Comparison of ENCODE assay signal across 15 cellular contexts in the genomic region with DNA sequence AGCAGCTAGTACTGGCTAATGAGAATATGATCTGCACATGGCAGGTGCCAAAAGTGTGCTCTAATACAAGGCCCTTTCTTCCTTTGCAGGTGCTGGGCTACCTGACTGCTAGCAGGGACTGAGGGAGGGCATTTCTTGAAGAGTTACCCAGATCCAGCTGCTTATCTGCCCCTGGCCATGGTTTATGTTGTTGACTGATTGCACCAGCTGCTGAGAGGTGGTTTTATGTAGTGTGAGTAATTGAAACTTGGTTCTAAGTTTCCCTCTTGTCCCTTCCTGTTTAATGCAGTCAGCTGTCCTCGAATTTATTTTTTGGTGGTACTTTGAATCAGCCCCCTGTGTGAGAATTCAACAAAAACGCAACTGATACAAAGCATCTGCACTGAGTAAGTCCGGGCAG.
DNase-seq lines count a peak whose midpoint lies in the region; ATAC-seq and TF ChIP-seq lines count a peak whose summit lies in the region.
"Had no signal": no experiment of that assay in that cellular context is flagged by ENCODE, and none has a peak within 500 bp of the region (broad histone marks: within the 10 kb centered on the region; RNA-seq: fewer than 3 reads in every experiment).

No MANE protein-coding gene starts in this region.

- DNase-seq in AG04450 (ENCODE audit: low read depth, low spot score) (no peak), HCEC 1CT (peak; percentile 39), WTC11 (ENCODE audit: low spot score) (no peak), mucosa of descending colon (no peak), immature natural killer cell (no peak)
- no peak for DNase-seq in activated naive CD4-positive, alpha-beta T cell treated with anti-CD3 and anti-CD28 coated beads, Interleukin-2, amount 50 U/mL, for 16 hours
- DNase-seq: activated CD8-positive, alpha-beta T cell treated with anti-CD3 and anti-CD28 coated beads for 36 hours; activated naive CD4-positive, alpha-beta T cell; C1 segment of cervical spinal cord; NCI-H1694 had no signal

- H3K4me3 Mint-ChIP-seq in WTC11: no peak overlapping the region
- H3K4me3 Mint-ChIP-seq in immature natural killer cell: no peak overlapping the region
- H3K4me3 Mint-ChIP-seq: activated CD8-positive, alpha-beta T cell treated with anti-CD3 and anti-CD28 coated beads for 36 hours; central memory CD8-positive, alpha-beta T cell had no signal

- H3K4me1 Mint-ChIP-seq in WTC11: peaks cover 66% of the 10 kb centered on the region
- H3K4me1 Mint-ChIP-seq in immature natural killer cell: no peaks in the 10 kb centered on the region
- H3K4me1 Mint-ChIP-seq: central memory CD8-positive, alpha-beta T cell had no signal

- POLR2A ChIA-PET in AG04450 (lab: Yijun Ruan, JAX) (no interaction called here), WTC11 (lab: Charles Lee) (no interaction called here)

- H3K4me1 ChIP-seq in mucosa of descending colon (ENCODE audit: low read depth): peaks cover 6% of the 10 kb centered on the region

- no peaks in the 10 kb centered on the region for H3K27me3 ChIP-seq in AG04450 (ENCODE audit: control insufficient read depth, insufficient read depth, low read length)

- H3K27me3 Mint-ChIP-seq in WTC11 (ENCODE audit: low read depth): peaks cover 2% of the 10 kb centered on the region
- peaks cover 3 to 5% (median 4%) of the 10 kb centered on the region in 3 donors for H3K27me3 Mint-ChIP-seq in immature natural killer cell (ENCODE audit: low read depth in 3 of 3)
- H3K27me3 Mint-ChIP-seq: activated CD8-positive, alpha-beta T cell treated with anti-CD3 and anti-CD28 coated beads for 36 hours had no signal

- TF ChIP-seq CTCF in AG04450 (IDR thresholded peaks at IDR 0.05; ENCODE audit: low read depth, low read length) (no peak), WTC11 (IDR thresholded peaks at IDR 0.05) (no peak), mucosa of descending colon (IDR thresholded peaks at IDR 0.05) (no peak)

- ATAC-seq in WTC11 (no peak), mucosa of descending colon (peak; percentile 66), GM18505 (IDR thresholded peaks at IDR 0.05; ENCODE audit: unreplicated experiment) (no peak), HG02973 (IDR thresholded peaks at IDR 0.05; ENCODE audit: unreplicated experiment) (no peak)
- ATAC-seq: activated CD8-positive, alpha-beta T cell treated with anti-CD3 and anti-CD28 coated beads for 36 hours; K562 had no signal

- H3K9me3 Mint-ChIP-seq in WTC11 (no peaks in the 10 kb centered on the region), immature natural killer cell (no peaks in the 10 kb centered on the region)
- H3K9me3 Mint-ChIP-seq: activated CD8-positive, alpha-beta T cell treated with anti-CD3 and anti-CD28 coated beads for 36 hours; central memory CD8-positive, alpha-beta T cell had no signal

- H3K27ac Mint-ChIP-seq in WTC11 (0 out of 2 replicates have a peak overlapping the region, but pooled peaks have one; percentile 26), immature natural killer cell (no peak overlapping the region)
- H3K27ac Mint-ChIP-seq: activated CD8-positive, alpha-beta T cell treated with anti-CD3 and anti-CD28 coated beads for 36 hours had no signal

- H3K9me3 ChIP-seq in AG04450 (ENCODE audit: control insufficient read depth, insufficient read depth, low read length) (no peaks in the 10 kb centered on the region; the same call in 1 of the 2 replicates), mucosa of descending colon (no peaks in the 10 kb centered on the region)

- H3K4me3 ChIP-seq in AG04450 (ENCODE audit: low read depth, low read length) (no peak overlapping the region), mucosa of descending colon (no peak overlapping the region)
- H3K4me3 ChIP-seq: K562 had no signal

- H3K27ac ChIP-seq in AG04450 (ENCODE audit: low read depth, low read length): peak overlapping the region; percentile 90
- H3K27ac ChIP-seq: epithelial cell of prostate had no signal

- CTCF ChIA-PET in AG04450 (lab: Charles Lee) (no interaction called here), WTC11 (lab: Charles Lee) (no interaction called here)

- H3K36me3 Mint-ChIP-seq in WTC11: no peaks in the 10 kb centered on the region
- no peaks in the 10 kb centered on the region for H3K36me3 Mint-ChIP-seq in immature natural killer cell

- H3K36me3 ChIP-seq in mucosa of descending colon (ENCODE audit: low read depth): no peaks in the 10 kb centered on the region

- no peak for TF ChIP-seq POLR2A in GM18505 (IDR thresholded peaks at IDR 0.05; ENCODE audit: borderline replicate concordance, extremely low read depth, insufficient read depth, insufficient read length)

- intact Hi-C loops in mucosa of descending colon (cut with DNase I, micrococcal nuclease): no loop called here

TF ChIP-seq in WTC11, 78 proteins besides CTCF, POLR2A, EP300 and RAD21:
- TF ChIP-seq, protein P1, sequence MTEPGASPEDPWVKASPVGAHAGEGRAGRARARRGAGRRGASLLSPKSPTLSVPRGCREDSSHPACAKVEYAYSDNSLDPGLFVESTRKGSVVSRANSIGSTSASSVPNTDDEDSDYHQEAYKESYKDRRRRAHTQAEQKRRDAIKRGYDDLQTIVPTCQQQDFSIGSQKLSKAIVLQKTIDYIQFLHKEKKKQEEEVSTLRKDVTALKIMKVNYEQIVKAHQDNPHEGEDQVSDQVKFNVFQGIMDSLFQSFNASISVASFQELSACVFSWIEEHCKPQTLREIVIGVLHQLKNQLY (CRISPR knock-in tag; IDR thresholded peaks at IDR 0.05): no peak
- TF ChIP-seq NFATC4 (CRISPR knock-in tag; IDR thresholded peaks at IDR 0.05) (no peak), JUN (CRISPR knock-in tag; IDR thresholded peaks at IDR 0.05) (no peak), SOX15 (CRISPR knock-in tag; IDR thresholded peaks at IDR 0.05) (no peak), JAZF1 (CRISPR knock-in tag; IDR thresholded peaks at IDR 0.05) (no peak), RORB (CRISPR knock-in tag; IDR thresholded peaks at IDR 0.05) (no peak), TCF7 (CRISPR knock-in tag; IDR thresholded peaks at IDR 0.05; ENCODE audit: low read depth) (no peak), NFYB (CRISPR knock-in tag; conservative IDR thresholded peaks at IDR 0.05; ENCODE audit: low read depth) (no peak), NR3C1 (CRISPR knock-in tag; conservative IDR thresholded peaks at IDR 0.05; ENCODE audit: low read depth) (no peak), ESRRA (CRISPR knock-in tag; IDR thresholded peaks at IDR 0.05; ENCODE audit: borderline replicate concordance) (no peak), CREB1 (CRISPR knock-in tag; IDR thresholded peaks at IDR 0.05) (no peak), NFE2L1 (CRISPR knock-in tag; IDR thresholded peaks at IDR 0.05) (no peak), GABPB1 (CRISPR knock-in tag; IDR thresholded peaks at IDR 0.05) (no peak), ZNF396 (CRISPR knock-in tag; IDR thresholded peaks at IDR 0.05; ENCODE audit: borderline replicate concordance) (no peak), ELF4 (CRISPR knock-in tag; IDR thresholded peaks at IDR 0.05; ENCODE audit: low read depth) (no peak)
- TF ChIP-seq, protein P2, sequence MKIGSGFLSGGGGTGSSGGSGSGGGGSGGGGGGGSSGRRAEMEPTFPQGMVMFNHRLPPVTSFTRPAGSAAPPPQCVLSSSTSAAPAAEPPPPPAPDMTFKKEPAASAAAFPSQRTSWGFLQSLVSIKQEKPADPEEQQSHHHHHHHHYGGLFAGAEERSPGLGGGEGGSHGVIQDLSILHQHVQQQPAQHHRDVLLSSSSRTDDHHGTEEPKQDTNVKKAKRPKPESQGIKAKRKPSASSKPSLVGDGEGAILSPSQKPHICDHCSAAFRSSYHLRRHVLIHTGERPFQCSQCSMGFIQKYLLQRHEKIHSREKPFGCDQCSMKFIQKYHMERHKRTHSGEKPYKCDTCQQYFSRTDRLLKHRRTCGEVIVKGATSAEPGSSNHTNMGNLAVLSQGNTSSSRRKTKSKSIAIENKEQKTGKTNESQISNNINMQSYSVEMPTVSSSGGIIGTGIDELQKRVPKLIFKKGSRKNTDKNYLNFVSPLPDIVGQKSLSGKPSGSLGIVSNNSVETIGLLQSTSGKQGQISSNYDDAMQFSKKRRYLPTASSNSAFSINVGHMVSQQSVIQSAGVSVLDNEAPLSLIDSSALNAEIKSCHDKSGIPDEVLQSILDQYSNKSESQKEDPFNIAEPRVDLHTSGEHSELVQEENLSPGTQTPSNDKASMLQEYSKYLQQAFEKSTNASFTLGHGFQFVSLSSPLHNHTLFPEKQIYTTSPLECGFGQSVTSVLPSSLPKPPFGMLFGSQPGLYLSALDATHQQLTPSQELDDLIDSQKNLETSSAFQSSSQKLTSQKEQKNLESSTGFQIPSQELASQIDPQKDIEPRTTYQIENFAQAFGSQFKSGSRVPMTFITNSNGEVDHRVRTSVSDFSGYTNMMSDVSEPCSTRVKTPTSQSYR (CRISPR knock-in tag; IDR thresholded peaks at IDR 0.05): no peak
- TF ChIP-seq, protein P3, sequence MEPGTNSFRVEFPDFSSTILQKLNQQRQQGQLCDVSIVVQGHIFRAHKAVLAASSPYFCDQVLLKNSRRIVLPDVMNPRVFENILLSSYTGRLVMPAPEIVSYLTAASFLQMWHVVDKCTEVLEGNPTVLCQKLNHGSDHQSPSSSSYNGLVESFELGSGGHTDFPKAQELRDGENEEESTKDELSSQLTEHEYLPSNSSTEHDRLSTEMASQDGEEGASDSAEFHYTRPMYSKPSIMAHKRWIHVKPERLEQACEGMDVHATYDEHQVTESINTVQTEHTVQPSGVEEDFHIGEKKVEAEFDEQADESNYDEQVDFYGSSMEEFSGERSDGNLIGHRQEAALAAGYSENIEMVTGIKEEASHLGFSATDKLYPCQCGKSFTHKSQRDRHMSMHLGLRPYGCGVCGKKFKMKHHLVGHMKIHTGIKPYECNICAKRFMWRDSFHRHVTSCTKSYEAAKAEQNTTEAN (CRISPR knock-in tag; IDR thresholded peaks at IDR 0.05): no peak
- TF ChIP-seq, protein P4, sequence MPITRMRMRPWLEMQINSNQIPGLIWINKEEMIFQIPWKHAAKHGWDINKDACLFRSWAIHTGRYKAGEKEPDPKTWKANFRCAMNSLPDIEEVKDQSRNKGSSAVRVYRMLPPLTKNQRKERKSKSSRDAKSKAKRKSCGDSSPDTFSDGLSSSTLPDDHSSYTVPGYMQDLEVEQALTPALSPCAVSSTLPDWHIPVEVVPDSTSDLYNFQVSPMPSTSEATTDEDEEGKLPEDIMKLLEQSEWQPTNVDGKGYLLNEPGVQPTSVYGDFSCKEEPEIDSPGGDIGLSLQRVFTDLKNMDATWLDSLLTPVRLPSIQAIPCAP (CRISPR knock-in tag; IDR thresholded peaks at IDR 0.05): no peak
